1 cellular context compared by ENCODE assay signal in genomic region chr5:142391031-142391872, GRCh38.
TF ChIP-seq lines count a peak whose summit lies in the region.

No MANE protein-coding gene starts in this region.

TF ChIP-seq in SK-N-SH treated with all-trans-retinoic acid at 6 μM for 48 hours, 23 proteins besides CTCF, POLR2A, EP300 and RAD21 (continued from another document):
- TF ChIP-seq TSHZ2 (CRISPR knock-in tag; IDR thresholded peaks at IDR 0.05) (no peak), POU6F1 (CRISPR knock-in tag; IDR thresholded peaks at IDR 0.05; ENCODE audit: borderline replicate concordance, low read depth) (no peak), ZFP30 (CRISPR knock-in tag; IDR thresholded peaks at IDR 0.05) (no peak), TCF4 (CRISPR knock-in tag; IDR thresholded peaks at IDR 0.05; ENCODE audit: borderline replicate concordance) (no peak), CREB5 (CRISPR knock-in tag; IDR thresholded peaks at IDR 0.05; ENCODE audit: low read depth) (no peak), TOX (CRISPR knock-in tag; IDR thresholded peaks at IDR 0.05; ENCODE audit: borderline replicate concordance) (no peak), CSRNP3 (CRISPR knock-in tag; IDR thresholded peaks at IDR 0.05) (no peak), CSDC2 (CRISPR knock-in tag; IDR thresholded peaks at IDR 0.05) (no peak), ESRRG (CRISPR knock-in tag; IDR thresholded peaks at IDR 0.05) (no peak), OSR1 (CRISPR knock-in tag; IDR thresholded peaks at IDR 0.05) (no peak), ARNTL (CRISPR knock-in tag; IDR thresholded peaks at IDR 0.05; ENCODE audit: borderline replicate concordance, low read depth) (no peak), ZNF8 (CRISPR knock-in tag; IDR thresholded peaks at IDR 0.05) (no peak)
